In the genomic region with DNA sequence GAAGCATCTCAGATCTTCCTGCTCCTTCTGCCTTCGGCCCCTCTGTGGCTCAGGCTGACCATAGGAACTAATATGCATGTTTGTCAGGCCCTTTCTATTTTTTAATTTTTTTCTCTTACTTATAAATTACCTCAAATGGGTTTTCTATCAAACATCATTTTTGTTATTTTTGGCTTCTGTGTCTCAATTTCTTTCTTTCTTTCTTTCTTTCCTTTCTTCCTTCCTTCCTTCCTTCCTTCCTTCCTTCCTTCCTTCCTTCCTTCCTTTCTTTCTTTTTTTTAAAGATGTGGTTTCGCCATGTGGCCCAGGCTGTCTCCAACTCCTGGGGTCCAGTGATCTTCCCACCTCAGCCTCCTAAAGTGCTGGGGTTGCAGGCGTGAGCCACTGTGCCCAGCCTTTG, we compare ENCODE assay signal across 16 cellular contexts. TPM values are rescaled to one million over a fixed set of nuclear protein-coding genes. Genes with fewer than 3 reads are reported as not detected.
DNase-seq lines count a peak whose midpoint lies in the region; ATAC-seq, FAIRE-seq and TF ChIP-seq lines count a peak whose summit lies in the region.
"Had no signal": no experiment of that assay in that cellular context is flagged by ENCODE, and none has a peak within 500 bp of the region (broad histone marks: within the 10 kb centered on the region; RNA-seq: fewer than 3 reads in every experiment).

No MANE protein-coding gene starts in this region.

- WGBS in K562 (ENCODE audit: insufficient coverage, low coverage, missing lambda C conversion rate), result 40% methylated on average over 3 of the region's 3 CpGs
- WGBS in esophagus squamous epithelium, 2 donors, result 91 to 95% methylated on average over 2 to 3 of the region's 3 CpGs
- 88% methylated on average over 3 of the region's 3 CpGs for WGBS in mesenchymal stem cell

- POLR2A ChIA-PET in A673 (lab: Charles Lee; ENCODE audit: low non-redundant PET), result no interaction called here
- POLR2A ChIA-PET in K562 (lab: Yijun Ruan, JAX), result no interaction called here

- TF ChIP-seq EP300 in K562 (IDR thresholded peaks at IDR 0.05; ENCODE audit: low read length), result no peak

- H3K14ac ChIP-seq in mesenchymal stem cell (ENCODE audit: low read length in 2 of 2), result no peak overlapping the region

- H3K9ac ChIP-seq in K562 (ENCODE audit: insufficient read depth in 1 of 2, low read depth in 2 of 2, low read length in 2 of 2) (no peak overlapping the region), mesenchymal stem cell (ENCODE audit: low read length) (no peak overlapping the region)
- H3K9ac ChIP-seq: GM23248 had no signal

- no peaks in the 10 kb centered on the region for H3K9me1 ChIP-seq in K562 (ENCODE audit: control insufficient read depth, insufficient read depth, low read length)

- H3K4me1 ChIP-seq in A673 (ENCODE audit: insufficient read depth, low read length, poor library complexity, severe bottlenecking), result peaks cover 8% of the 10 kb centered on the region
- no peaks in the 10 kb centered on the region; a peak in 2 of 5 replicates for H3K4me1 ChIP-seq in K562 (replicated peaks in 1 of 2; ENCODE audit: control insufficient read depth in 2 of 2, insufficient read depth in 2 of 2, low read length in 2 of 2)
- H3K4me1 ChIP-seq in esophagus squamous epithelium, result peaks cover 23 to 83% (median 26%) of the 10 kb centered on the region in 3 donors
- H3K4me1 ChIP-seq in mesenchymal stem cell (ENCODE audit: control insufficient read depth, insufficient read depth, low read depth, low read length), result no peaks in the 10 kb centered on the region
- H3K4me1 ChIP-seq: BE2C had no signal

- H3K36me3 ChIP-seq in A673 (ENCODE audit: insufficient read depth, low read length, poor library complexity, severe bottlenecking) (no peaks in the 10 kb centered on the region), K562 (ENCODE audit: control insufficient read depth, insufficient read depth, low read length) (no peaks in the 10 kb centered on the region), esophagus squamous epithelium (no peaks in the 10 kb centered on the region), mesenchymal stem cell (ENCODE audit: control insufficient read depth in 1 of 2, insufficient read depth in 2 of 2, low read depth in 1 of 2, low read length in 2 of 2) (no peaks in the 10 kb centered on the region)
- H3K36me3 ChIP-seq: BE2C had no signal

- peaks cover 0 to 1% (median 0%) of the 10 kb centered on the region in 3 donors for H3K27me3 Mint-ChIP-seq in CD14-positive monocyte (ENCODE audit: low read depth in 3 of 3)

- no TSS peak for BruUV-seq in A673 (replicated peaks; lab: Mats Ljungman, UMichigan)
- BruUV-seq in K562 (replicated peaks; lab: Mats Ljungman, UMichigan), result no TSS peak

- no peak for TF ChIP-seq CTCF in A673 (conservative IDR thresholded peaks at IDR 0.05; ENCODE audit: low read depth, low read length)
- no peak for TF ChIP-seq CTCF in CD14-positive monocyte (IDR thresholded peaks at IDR 0.05)
- no peak for TF ChIP-seq CTCF in K562 (IDR thresholded peaks at IDR 0.05 in 2 of 3, conservative IDR thresholded peaks at IDR 0.05 in 1 of 3; ENCODE audit: insufficient read depth in 2 of 3, low read depth in 1 of 3, low read length in 3 of 3)
- no peak for TF ChIP-seq CTCF in esophagus squamous epithelium (IDR thresholded peaks at IDR 0.05)

- no peak for FAIRE-seq in K562 (lab: Jason Lieb, UNC)
- FAIRE-seq: H54 had no signal

- no peak overlapping the region for H3K4ac ChIP-seq in mesenchymal stem cell (ENCODE audit: low read depth in 1 of 2, low read length in 2 of 2)

- H3K27me3 ChIP-seq in A673 (replicated peaks; ENCODE audit: insufficient read depth, low read depth, low read length, poor library complexity), result no peaks in the 10 kb centered on the region
- no peaks in the 10 kb centered on the region; a peak in 1 of 5 replicates for H3K27me3 ChIP-seq in K562 (ENCODE audit: control insufficient read depth in 2 of 2, insufficient read depth in 2 of 2, low read length in 2 of 2)
- no peaks in the 10 kb centered on the region for H3K27me3 ChIP-seq in esophagus squamous epithelium
- H3K27me3 ChIP-seq in mesenchymal stem cell (ENCODE audit: control insufficient read depth in 1 of 2, insufficient read depth in 1 of 2, low read length in 2 of 2), result peaks cover 13 to 29% of the 10 kb centered on the region in 2 experiments

- H2BK120ac ChIP-seq in mesenchymal stem cell (ENCODE audit: low read depth, low read length), result no peak overlapping the region

- H3K4me1 Mint-ChIP-seq in CD14-positive monocyte, result peaks cover 92% of the 10 kb centered on the region

- H3K4me3 Mint-ChIP-seq in CD14-positive monocyte, result no peak overlapping the region

- H3K27ac ChIP-seq in A673 (ENCODE audit: low read depth, low read length, poor library complexity, severe bottlenecking), result no peak overlapping the region
- no peak overlapping the region for H3K27ac ChIP-seq in K562 (ENCODE audit: extremely low read depth, low read depth, low read length)
- peak overlapping the region in 3 of 4 donors; percentile 3 to 90 (median 85) for H3K27ac ChIP-seq in esophagus squamous epithelium
- H3K27ac ChIP-seq in mesenchymal stem cell (ENCODE audit: low read length, poor library complexity, severe bottlenecking), result no peak overlapping the region
- H3K27ac ChIP-seq: GM23248 had no signal

- peaks cover 0 to 5% (median 0%) of the 10 kb centered on the region in 7 donors for H3K9me3 Mint-ChIP-seq in CD14-positive monocyte

- H2BK12ac ChIP-seq in mesenchymal stem cell (ENCODE audit: low read length in 2 of 2), result no peak overlapping the region

- no peak overlapping the region for H4K91ac ChIP-seq in mesenchymal stem cell (ENCODE audit: low read length)

- DNase-seq in A673 (ENCODE audit: low spot score), result peak; percentile 40
- DNase-seq in CD14-positive monocyte (ENCODE audit: low spot score), result no peak
- no peak for DNase-seq in K562 (ENCODE audit: extremely low read depth in 1 of 4, low spot score in 3 of 4)
- no peak for DNase-seq in esophagus squamous epithelium (lab: John Stamatoyannopoulos, UW)
- no peak for DNase-seq in mesenchymal stem cell
- DNase-seq: BE2C; CD4-positive, CD25-positive, alpha-beta regulatory T cell; DMS 273 treated with DMSO at 0.1 percent for 48 hours; GM23248; IMR-90 had no signal

- ATAC-seq in K562, result no peak
- no peak for ATAC-seq in GM19324 (IDR thresholded peaks at IDR 0.05; ENCODE audit: low FRiP score, unreplicated experiment)
- ATAC-seq in HG03045 (IDR thresholded peaks at IDR 0.05; ENCODE audit: unreplicated experiment), result no peak
- ATAC-seq in GM21529 (IDR thresholded peaks at IDR 0.05; ENCODE audit: unreplicated experiment), result no peak
- ATAC-seq: HCT116 had no signal

- H2AFZ ChIP-seq in K562 (ENCODE audit: low read depth, low read length), result no peak overlapping the region
- no peak overlapping the region for H2AFZ ChIP-seq in mesenchymal stem cell (ENCODE audit: low read depth, low read length)
- H2AFZ ChIP-seq: GM23248 had no signal

- H3K27ac Mint-ChIP-seq in CD14-positive monocyte, result peak overlapping the region; percentile 94 to 99 (median 98)

- H4K8ac ChIP-seq in mesenchymal stem cell (ENCODE audit: low read length), result no peak overlapping the region

- H3K18ac ChIP-seq in mesenchymal stem cell (ENCODE audit: low read depth in 1 of 2, low read length in 2 of 2), result no peak overlapping the region

- H2AK5ac ChIP-seq in mesenchymal stem cell (ENCODE audit: low read length, severe bottlenecking), result no peak overlapping the region

- no peak overlapping the region for H3K4me3 ChIP-seq in A673 (ENCODE audit: low read depth, low read length, poor library complexity, severe bottlenecking)
- no peak overlapping the region for H3K4me3 ChIP-seq in K562
- no peak overlapping the region for H3K4me3 ChIP-seq in esophagus squamous epithelium
- H3K4me3 ChIP-seq in mesenchymal stem cell (ENCODE audit: insufficient read depth in 1 of 2, low read depth in 1 of 2, low read length in 2 of 2), result no peak overlapping the region
- H3K4me3 ChIP-seq: GM23248 had no signal

- in situ Hi-C loops in K562 (cut with MboI), result no loop called here

- H3K9me3 ChIP-seq in A673 (ENCODE audit: low read depth, low read length, poor library complexity, severe bottlenecking) (no peaks in the 10 kb centered on the region), K562 (replicated peaks; ENCODE audit: control insufficient read depth, insufficient read depth, low read depth, low read length) (no peaks in the 10 kb centered on the region), esophagus squamous epithelium (no peaks in the 10 kb centered on the region), mesenchymal stem cell (ENCODE audit: control insufficient read depth, low read length) (no peaks in the 10 kb centered on the region)
- H3K9me3 ChIP-seq: BE2C had no signal

- H3K79me2 ChIP-seq in K562 (ENCODE audit: control insufficient read depth, insufficient read depth, low read length), result no peaks in the 10 kb centered on the region

- CTCF ChIA-PET in A673 (lab: Charles Lee) (no interaction called here), K562 (lab: Yijun Ruan, JAX; ENCODE audit: low intra/inter-chr PET ratio) (no interaction called here)

- H3K4me2 ChIP-seq in K562 (ENCODE audit: insufficient read depth, low read length) (no peak overlapping the region), mesenchymal stem cell (ENCODE audit: low read length, poor library complexity, severe bottlenecking) (no peak overlapping the region)

- H4K20me1 ChIP-seq in K562 (replicated peaks; ENCODE audit: control insufficient read depth, insufficient read depth, low read length), result no peaks in the 10 kb centered on the region

- TF ChIP-seq POLR2A in K562 (conservative IDR thresholded peaks at IDR 0.05) (no peak), esophagus squamous epithelium (IDR thresholded peaks at IDR 0.05) (no peak)

- no peak overlapping the region for H2BK5ac ChIP-seq in mesenchymal stem cell (ENCODE audit: low read depth, low read length, poor library complexity, severe bottlenecking)

- H3K23ac ChIP-seq in mesenchymal stem cell (ENCODE audit: low read length in 2 of 2), result no peak overlapping the region

- no peak for TF ChIP-seq RAD21 in K562 (CRISPR knock-in tag; conservative IDR thresholded peaks at IDR 0.05 in 1 of 2, IDR thresholded peaks at IDR 0.05 in 1 of 2)

- H2BK15ac ChIP-seq in mesenchymal stem cell (ENCODE audit: low read depth, poor library complexity, severe bottlenecking), result no peak overlapping the region

- no peaks in the 10 kb centered on the region for H3K79me1 ChIP-seq in mesenchymal stem cell (replicated peaks; ENCODE audit: low read length, poor library complexity, severe bottlenecking)

- intact Hi-C loops in A673 (cut with micrococcal nuclease; ENCODE audit: unreplicated experiment) (no loop called here), CD14-positive monocyte (cut with micrococcal nuclease) (loop anchor here in 1 of 2 donors (5.0 kb wide), 1 partner anchor 37 kb away; the partner anchor contains the start of gene TLR5), K562 (cut with micrococcal nuclease) (loop anchor here (5.0 kb wide), 1 partner anchor 153 kb away; no protein-coding TSS in a partner anchor), esophagus squamous epithelium (cut with DNase I) (no loop called here)

- peaks cover 0 to 8% of the 10 kb centered on the region in 2 donors for H3K36me3 Mint-ChIP-seq in CD14-positive monocyte
- H3K36me3 Mint-ChIP-seq: CD4-positive, CD25-positive, alpha-beta regulatory T cell had no signal

RNA-seq across cellular contexts. Expression of gene TLR5, which starts 36.2 kb away (rescaled TPM):
- total RNA-seq in A673 (2021), result 0.95 and 1.5 TPM in 2 replicates
- 10 to 100 TPM; 45.7 to 58.0 TPM for polyA plus RNA-seq in CD14-positive monocyte
- 16.1 and 23.2 TPM in 2 replicates for total RNA-seq in K562 (2011; cell fraction: chromatin; rRNA removed; ENCODE audit: low replicate concordance)
- total RNA-seq in K562 (2011; cell fraction: nucleolus; rRNA removed), result 13.3 and 14.8 TPM in 2 replicates
- total RNA-seq in K562 (2011; cell fraction: nucleoplasm; rRNA removed), result 14.8 and 22.7 TPM in 2 replicates
- total RNA-seq in K562 (2014; rRNA removed), result 1.4 and 1.5 TPM in 2 replicates
- 1.9 and 2.6 TPM in 2 replicates for total RNA-seq in K562 (2014; rRNA removed; fragmentation: Illumina TruSeq; extraction: Trizol)
- total RNA-seq in K562 (2015; rRNA removed; fragmentation: Illumina TruSeq; extraction: Trizol), result 0.94 and 1.1 TPM in 2 replicates
- 1.8 and 2.8 TPM in 2 replicates for total RNA-seq in K562 (2021)
- 3.3 and 7.4 TPM in 2 replicates for polyA plus RNA-seq in K562 (2011; rRNA removed)
- polyA plus RNA-seq in K562 (2011; cell fraction: cytosol; rRNA removed), result 8.9 and 20.6 TPM in 2 replicates
- 11.1 and 28.8 TPM in 2 replicates for polyA plus RNA-seq in K562 (2011; cell fraction: nucleus; rRNA removed)
- 0.82 and 1.3 TPM in 2 replicates for polyA plus RNA-seq in K562 (2012)
- polyA plus RNA-seq in K562 (2014; fragmentation: Illumina TruSeq; extraction: Trizol), result 1.9 and 2.4 TPM in 2 replicates
- 1 to 10 TPM in 1 of 2 experiments, under 1 TPM in 1; 0.93 to 1.0 TPM for polyA plus RNA-seq in K562 (2014; fragmentation: Nextera tagmentation; extraction: Ambion mirVana)
- 2.9 and 3.2 TPM in 2 replicates for polyA plus RNA-seq in K562 (2014; rRNA removed)
- 3.9 and 7.9 TPM in 2 replicates for polyA minus RNA-seq in K562 (2011; rRNA and poly(A)+ RNA removed)
- 1.5 TPM in 1 of 2 replicates, not detected in the other for polyA minus RNA-seq in K562 (2011; cell fraction: cytosol; rRNA and poly(A)+ RNA removed)
- polyA minus RNA-seq in K562 (2011; cell fraction: nucleus; rRNA and poly(A)+ RNA removed), result 7.6 and 13.1 TPM in 2 replicates
- 1 to 10 TPM; 5.1 to 9.3 (median 9.2) TPM for total RNA-seq in esophagus squamous epithelium
- 0.12 TPM for polyA plus RNA-seq in mesenchymal stem cell (2013, experiment 1 of 2)
- polyA plus RNA-seq in mesenchymal stem cell (2013, experiment 2 of 2), result 0.16 TPM
- total RNA-seq: A172, GM23248 had no signal
- polyA plus RNA-seq: GM23248 had no signal

Comparison
In these comparisons a context has a peak if more than half of its experiments do, and no peak if none do; other contexts are left out.
1. H3K27ac ChIP-seq: peak in esophagus squamous epithelium (3 of 4); none in A673 (single experiment), K562 (single experiment) and mesenchymal stem cell (single experiment).